ENCODE assay signal across 17 cellular contexts in the genomic region with DNA sequence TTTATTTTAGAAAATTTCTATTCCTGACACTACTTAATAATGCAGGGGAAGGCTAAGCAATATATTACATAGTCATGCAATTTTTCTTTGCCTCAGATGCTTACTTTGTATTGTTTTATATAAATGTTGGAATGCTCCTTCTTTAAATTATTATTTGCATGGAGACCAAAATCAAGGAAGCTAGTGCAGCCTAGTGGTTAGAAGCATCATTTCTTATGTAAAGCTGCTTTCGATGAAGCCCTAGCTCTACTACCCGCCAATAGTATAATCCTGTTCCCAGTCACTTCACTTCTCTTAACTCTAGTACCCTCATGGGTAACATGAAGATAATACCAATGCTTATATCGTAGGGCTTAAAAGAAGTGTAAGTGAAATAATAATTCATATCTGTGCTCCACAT.
A peak's percentile ranks its signal among the peaks of the same experiment; 100 is the strongest.
DNase-seq lines count a peak whose midpoint lies in the region; TF ChIP-seq lines count a peak whose summit lies in the region.
"Had no signal": no experiment of that assay in that cellular context is flagged by ENCODE, and none has a peak within 500 bp of the region (broad histone marks: within the 10 kb centered on the region; RNA-seq: fewer than 3 reads in every experiment).

No MANE protein-coding gene starts in this region.

- H3K9ac ChIP-seq in H9 (ENCODE audit: extremely low read depth, insufficient read length, low read length): no peak overlapping the region

- H3K14ac ChIP-seq in H9 (ENCODE audit: insufficient read depth, low read length): no peak overlapping the region

- no peak overlapping the region for H2BK15ac ChIP-seq in H9 (ENCODE audit: low read depth, low read length)

- H3K9me3 Mint-ChIP-seq in H9: peaks cover 0 to 2% of the 10 kb centered on the region in 2 experiments; a peak in 1 of 5 replicates
- H3K9me3 Mint-ChIP-seq: activated CD4-positive, alpha-beta T cell treated with anti-CD3 and anti-CD28 coated beads, Interleukin-2, amount 10 ng/mL, durations not matched to agents 24 days and 14 days; T-helper 2 cell treated with Interferon-gamma antibody and Interleukin-4, amounts not matched to agents 5 μg/mL and 100 μg/mL, for 36 hours had no signal

- WGBS in H9 (ENCODE audit: extremely low coverage, insufficient read length, low lambda C conversion rate): no CpG with 5 or more reads among the region's 3 CpGs

- no peak overlapping the region for H3K18ac ChIP-seq in H9 (ENCODE audit: insufficient read length, low read depth, low read length)

- H3K27me3 ChIP-seq in H9 (ENCODE audit: insufficient read depth, low read length) (no peaks in the 10 kb centered on the region), WERI-Rb-1 (ENCODE audit: insufficient read depth, low read depth, severe bottlenecking) (no peaks in the 10 kb centered on the region)
- H3K27me3 ChIP-seq: neutrophil had no signal

- no peak overlapping the region for H3K4me3 Mint-ChIP-seq in H9
- H3K4me3 Mint-ChIP-seq: activated CD4-positive, alpha-beta T cell treated with anti-CD3 and anti-CD28 coated beads, Interleukin-2, amount 10 ng/mL, durations not matched to agents 24 days and 14 days; T-helper 2 cell treated with Interferon-gamma antibody and Interleukin-4, amounts not matched to agents 5 μg/mL and 100 μg/mL, for 36 hours had no signal

- H3K36me3 Mint-ChIP-seq in H9 (ENCODE audit: insufficient read depth in 1 of 3, low read depth in 3 of 3): no peaks in the 10 kb centered on the region

- no peak overlapping the region for H2BK20ac ChIP-seq in H9 (ENCODE audit: low read depth, low read length, poor library complexity, severe bottlenecking)

- no peak overlapping the region for H3K4me3 ChIP-seq in WERI-Rb-1 (ENCODE audit: low read depth, low read length)

- H3K4ac ChIP-seq in H9 (ENCODE audit: low read depth, low read length): no peak overlapping the region

- peak; percentile 30; the same call in 2 of the 3 replicates for TF ChIP-seq CTCF in H9 (conservative IDR thresholded peaks at IDR 0.05)
- TF ChIP-seq CTCF in WERI-Rb-1 (IDR thresholded peaks at IDR 0.05; ENCODE audit: low read depth, low read length): peak; percentile 48

- H4K20me1 ChIP-seq in H9 (ENCODE audit: control insufficient read depth, insufficient read depth, insufficient read length): no peaks in the 10 kb centered on the region

- no peak overlapping the region for H4K91ac ChIP-seq in H9 (ENCODE audit: insufficient read length, low read depth, low read length)

- no peaks in the 10 kb centered on the region for H3K4me1 ChIP-seq in H9 (ENCODE audit: insufficient read depth, low read length)

- H2BK120ac ChIP-seq in H9 (ENCODE audit: low read depth, low read length, poor library complexity, severe bottlenecking): no peak overlapping the region

- H3K79me2 ChIP-seq in H9 (ENCODE audit: insufficient read depth, low read length): no peaks in the 10 kb centered on the region

- H3K27ac ChIP-seq in H9 (ENCODE audit: insufficient read length, low read depth, low read length): no peak overlapping the region
- no peak overlapping the region for H3K27ac ChIP-seq in WERI-Rb-1
- H3K27ac ChIP-seq: neutrophil had no signal

- H2AFZ ChIP-seq in H9 (ENCODE audit: low read length): no peak overlapping the region

- no peaks in the 10 kb centered on the region for H3K27me3 Mint-ChIP-seq in H9 (ENCODE audit: low read depth)
- H3K27me3 Mint-ChIP-seq: activated CD4-positive, alpha-beta T cell treated with anti-CD3 and anti-CD28 coated beads, Interleukin-2, amount 10 ng/mL, durations not matched to agents 24 days and 14 days had no signal

- no peak overlapping the region for H4K8ac ChIP-seq in H9 (replicated peaks; ENCODE audit: insufficient read length, low read depth, low read length)

- POLR2A ChIA-PET in HEK293T (lab: Yijun Ruan, JAX): no interaction called here

- H3T11ph ChIP-seq in H9 (ENCODE audit: low read length): no peak overlapping the region

- H3K23ac ChIP-seq in H9 (ENCODE audit: insufficient read length, low read depth, low read length): no peak overlapping the region

- no peaks in the 10 kb centered on the region for H3K23me2 ChIP-seq in H9 (ENCODE audit: insufficient read length, low read depth, low read length, poor library complexity, severe bottlenecking)

- CTCF ChIA-PET in HEK293T (lab: Yijun Ruan, JAX): no interaction called here

- no peak overlapping the region for H3K4me2 ChIP-seq in H9 (ENCODE audit: insufficient read depth, insufficient read length, low read length)

- no peaks in the 10 kb centered on the region for H3K4me1 Mint-ChIP-seq in H9
- H3K4me1 Mint-ChIP-seq: activated CD4-positive, alpha-beta T cell treated with anti-CD3 and anti-CD28 coated beads, Interleukin-2, amount 10 ng/mL, durations not matched to agents 24 days and 14 days had no signal

- no peak overlapping the region for H4K5ac ChIP-seq in H9 (ENCODE audit: insufficient read length, low read depth, low read length)

- no peaks in the 10 kb centered on the region for H3K9me3 ChIP-seq in H9 (ENCODE audit: control insufficient read depth, low read depth, low read length)
- H3K9me3 ChIP-seq in WERI-Rb-1 (ENCODE audit: severe bottlenecking): no peaks in the 10 kb centered on the region
- H3K9me3 ChIP-seq: neutrophil had no signal

- H2BK12ac ChIP-seq in H9 (ENCODE audit: insufficient read length, low read depth, low read length): no peak overlapping the region

- no peak overlapping the region for H2AK5ac ChIP-seq in H9 (ENCODE audit: insufficient read length, low read length)

- H3K79me1 ChIP-seq in H9 (ENCODE audit: insufficient read depth, low read depth, low read length, poor library complexity, severe bottlenecking): no peaks in the 10 kb centered on the region

- H2BK5ac ChIP-seq in H9 (ENCODE audit: insufficient read length, low read length): no peak overlapping the region

- H3K56ac ChIP-seq in H9 (ENCODE audit: insufficient read length, low read depth, low read length): no peak overlapping the region

- no peaks in the 10 kb centered on the region for H3K36me3 ChIP-seq in WERI-Rb-1
- H3K36me3 ChIP-seq: neutrophil had no signal

- DNase-seq in AG08396 (ENCODE audit: low spot score) (peak; percentile 7), H9 (no peak), WERI-Rb-1 (no peak), iris pigment epithelial cell (ENCODE audit: low read depth) (peak; percentile 6), NCI-H774 (lab: John Stamatoyannopoulos, UW) (no peak), HEK293T (ENCODE audit: extremely low spot score) (no peak), T-helper 9 cell (no peak), Ammon's horn (ENCODE audit: low spot score) (no peak)
- DNase-seq: activated CD4-positive, alpha-beta T cell treated with anti-CD3 and anti-CD28 coated beads, Interleukin-2, amount 10 ng/mL, durations not matched to agents 24 days and 14 days; activated T-cell treated with anti-CD3 and anti-CD28 coated beads for 4 hours; C1 segment of cervical spinal cord; islet precursor cell; NCI-H187 treated with DMSO at 0.1 percent for 48 hours; stimulated activated CD4-positive, alpha-beta T cell treated with anti-CD3 and anti-CD28 coated beads, Interleukin-2, amount 100 ng/mL, for 24 hours; substantia nigra had no signal

- H3K27ac Mint-ChIP-seq in H9: no peak overlapping the region
- H3K27ac Mint-ChIP-seq: activated CD4-positive, alpha-beta T cell treated with anti-CD3 and anti-CD28 coated beads, Interleukin-2, amount 10 ng/mL, durations not matched to agents 24 days and 14 days; T-helper 2 cell treated with Interferon-gamma antibody and Interleukin-4, amounts not matched to agents 5 μg/mL and 100 μg/mL, for 36 hours had no signal

TF ChIP-seq in HEK293T, 16 proteins besides CTCF, POLR2A, EP300 and RAD21:
- TF ChIP-seq TARDBP (IDR thresholded peaks at IDR 0.05) (no peak), L3MBTL2 (conservative IDR thresholded peaks at IDR 0.05) (no peak), ARNT (IDR thresholded peaks at IDR 0.05) (no peak), BHLHE40 (IDR thresholded peaks at IDR 0.05; ENCODE audit: borderline replicate concordance) (no peak), NFRKB (IDR thresholded peaks at IDR 0.05) (no peak), FOXK2 (IDR thresholded peaks at IDR 0.05) (no peak), FOXM1 (IDR thresholded peaks at IDR 0.05; ENCODE audit: borderline replicate concordance) (no peak), CTBP1 (IDR thresholded peaks at IDR 0.05; ENCODE audit: borderline replicate concordance) (no peak), HDGF (IDR thresholded peaks at IDR 0.05; ENCODE audit: borderline replicate concordance) (no peak), SP1 (IDR thresholded peaks at IDR 0.05) (no peak)
- TF ChIP-seq, protein P1, sequence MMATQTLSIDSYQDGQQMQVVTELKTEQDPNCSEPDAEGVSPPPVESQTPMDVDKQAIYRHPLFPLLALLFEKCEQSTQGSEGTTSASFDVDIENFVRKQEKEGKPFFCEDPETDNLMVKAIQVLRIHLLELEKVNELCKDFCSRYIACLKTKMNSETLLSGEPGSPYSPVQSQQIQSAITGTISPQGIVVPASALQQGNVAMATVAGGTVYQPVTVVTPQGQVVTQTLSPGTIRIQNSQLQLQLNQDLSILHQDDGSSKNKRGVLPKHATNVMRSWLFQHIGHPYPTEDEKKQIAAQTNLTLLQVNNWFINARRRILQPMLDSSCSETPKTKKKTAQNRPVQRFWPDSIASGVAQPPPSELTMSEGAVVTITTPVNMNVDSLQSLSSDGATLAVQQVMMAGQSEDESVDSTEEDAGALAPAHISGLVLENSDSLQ (IDR thresholded peaks at IDR 0.05): no peak

Comparison
In these comparisons a context has a peak if more than half of its experiments do, and no peak if none do; other contexts are left out.
1. DNase-seq: peak in AG08396 (single experiment) and iris pigment epithelial cell (single experiment); none in H9 (single experiment), WERI-Rb-1 (single experiment), NCI-H774 (single experiment), HEK293T (single experiment), T-helper 9 cell (single experiment) and Ammon's horn (single experiment).